In genomic region chr20:47521059-47521808, GRCh38 we compare ENCODE assay signal across 9 cellular contexts. TPM values are rescaled to one million over a fixed set of nuclear protein-coding genes. Genes with fewer than 3 reads are reported as not detected.
DNase-seq lines count a peak whose midpoint lies in the region; TF ChIP-seq lines count a peak whose summit lies in the region.
"Had no signal": no experiment of that assay in that cellular context is flagged by ENCODE, and none has a peak within 500 bp of the region (broad histone marks: within the 10 kb centered on the region; RNA-seq: fewer than 3 reads in every experiment).

No MANE protein-coding gene starts in this region.

- H3K27ac ChIP-seq in hepatocyte, result no peak overlapping the region
- no peak overlapping the region for H3K27ac ChIP-seq in thyroid gland

- in situ Hi-C loops in ACHN (cut with HindIII; ENCODE audit: low pct_ligation_motif_present, low pct_unique_long_range_greater_than_20kb, low sequenced_read_pairs), result no loop called here

- H2AFZ ChIP-seq in hepatocyte, result no peak overlapping the region

- TF ChIP-seq CTCF in BJ (IDR thresholded peaks at IDR 0.05; ENCODE audit: insufficient read depth, low read depth, low read length), result peak; percentile 15; the same call in 1 of the 2 replicates
- peak; percentile 16; the same call in 1 of the 2 replicates for TF ChIP-seq CTCF in WI38 (IDR thresholded peaks at IDR 0.05; ENCODE audit: low read depth, low read length)
- peak; percentile 33 for TF ChIP-seq CTCF in hepatocyte (IDR thresholded peaks at IDR 0.05; ENCODE audit: poor library complexity)
- TF ChIP-seq CTCF in thyroid gland (IDR thresholded peaks at IDR 0.05), result no peak

- H3K4me3 ChIP-seq in BJ (ENCODE audit: low read depth, low read length) (no peak overlapping the region), WI38 (ENCODE audit: low read depth, low read length) (no peak overlapping the region), hepatocyte (no peak overlapping the region), thyroid gland (replicated peaks in 1 of 3) (no peak overlapping the region)

- no peaks in the 10 kb centered on the region for H3K9me2 ChIP-seq in hepatocyte (replicated peaks; ENCODE audit: insufficient read depth)

- WGBS in hepatocyte (ENCODE audit: low lambda C conversion rate, missing lambda C conversion rate), result 85% methylated on average over 19 of the region's 19 CpGs
- 96 to 99% methylated on average over 19 of the region's 19 CpGs for WGBS in thyroid gland, 2 donors

- H4K20me1 ChIP-seq in hepatocyte (ENCODE audit: insufficient read depth, poor library complexity, severe bottlenecking), result peaks cover 9% of the 10 kb centered on the region

- no peaks in the 10 kb centered on the region for H3K27me3 ChIP-seq in BJ (ENCODE audit: control insufficient read depth, insufficient read depth, low read length)
- no peaks in the 10 kb centered on the region for H3K27me3 ChIP-seq in hepatocyte
- no peaks in the 10 kb centered on the region for H3K27me3 ChIP-seq in thyroid gland

- no peak for TF ChIP-seq POLR2A in thyroid gland (IDR thresholded peaks at IDR 0.05)

- intact Hi-C loops in thyroid gland (cut with DNase I), result no loop called here

- no peaks in the 10 kb centered on the region for H3K36me3 ChIP-seq in BJ (ENCODE audit: control insufficient read depth, insufficient read depth, low read length)
- no peaks in the 10 kb centered on the region for H3K36me3 ChIP-seq in hepatocyte (replicated peaks; ENCODE audit: insufficient read depth, low read depth)
- H3K36me3 ChIP-seq in thyroid gland, result peaks cover 0 to 5% of the 10 kb centered on the region in 2 donors

- H3K79me2 ChIP-seq in hepatocyte, result peaks cover 83% of the 10 kb centered on the region

- no peak overlapping the region for H3K4me2 ChIP-seq in hepatocyte

- POLR2A ChIA-PET in BJ (lab: Charles Lee), result no interaction called here

- DNase-seq in BJ (ENCODE audit: low read depth) (no peak), ELF-1 (ENCODE audit: low read depth, low spot score) (peak; percentile 41), hepatocyte (ENCODE audit: low spot score) (peak; percentile 32), ACHN (no peak), NOMO-1 (lab: John Stamatoyannopoulos, UW; ENCODE audit: unreplicated experiment in 2 of 2) (no peak), NCI-H2107 (lab: John Stamatoyannopoulos, UW) (no peak), thyroid gland (no peak)
- DNase-seq: DMS153 had no signal

- no peaks in the 10 kb centered on the region for H3K9me3 ChIP-seq in hepatocyte (ENCODE audit: low read depth)
- H3K9me3 ChIP-seq in thyroid gland, result no peaks in the 10 kb centered on the region

- H3K4me1 ChIP-seq in hepatocyte (ENCODE audit: insufficient read depth) (no peaks in the 10 kb centered on the region), thyroid gland (peaks cover 0 to 12% of the 10 kb centered on the region in 2 donors)

- CTCF ChIA-PET in BJ (lab: Yijun Ruan, JAX), result interaction anchor here (0.9 kb wide), 1 partner anchor 18 kb away, joined by 3 read pairs; no protein-coding TSS in a partner anchor

RNA-seq across cellular contexts. Expression of gene NCOA3, which starts 19.5 kb away (rescaled TPM):
- 23.6 and 32.0 TPM in 2 replicates for polyA plus RNA-seq in BJ (2011; rRNA removed)
- 34.2 and 42.3 TPM in 2 replicates for polyA minus RNA-seq in BJ (2011; rRNA and poly(A)+ RNA removed)
- 27.0 and 28.6 TPM in 2 replicates for total RNA-seq in hepatocyte
- 12.5 and 12.7 TPM in 2 replicates for polyA plus RNA-seq in hepatocyte
- 10 to 100 TPM; 28.7 to 45.2 (median 36.8) TPM for total RNA-seq in thyroid gland

Comparison
In these comparisons a context has a peak if more than half of its experiments do, and no peak if none do; other contexts are left out.
1. DNase-seq: peak in ELF-1 (single experiment) and hepatocyte (single experiment); none in BJ (single experiment), ACHN (single experiment), NOMO-1 (0 of 2), NCI-H2107 (single experiment) and thyroid gland (0 of 2).
2. CTCF ChIP-seq: peak in BJ (single experiment), WI38 (single experiment) and hepatocyte (single experiment); none in thyroid gland (0 of 6).